ENCODE assay signal across 22 cellular contexts in genomic region chrX:13868481-13869040, GRCh38. TPM values are rescaled to one million over a fixed set of nuclear protein-coding genes. Genes with fewer than 3 reads are reported as not detected.
DNase-seq lines count a peak whose midpoint lies in the region; ATAC-seq, FAIRE-seq and TF ChIP-seq lines count a peak whose summit lies in the region.
"Had no signal": no experiment of that assay in that cellular context is flagged by ENCODE, and none has a peak within 500 bp of the region (broad histone marks: within the 10 kb centered on the region; RNA-seq: fewer than 3 reads in every experiment).

No MANE protein-coding gene starts in this region.

- FAIRE-seq in H54 (lab: Jason Lieb, UNC): no peak

- peaks cover 44% of the 10 kb centered on the region for H3K4me1 ChIP-seq in OCI-LY3 (ENCODE audit: low read length)
- H3K4me1 ChIP-seq: heart right ventricle, left lung had no signal

- H3K27me3 ChIP-seq in OCI-LY3 (ENCODE audit: low read depth, low read length): no peaks in the 10 kb centered on the region

- CTCF ChIA-PET in AG04449 (lab: Yijun Ruan, JAX): no interaction called here

- no peak overlapping the region for H2AFZ ChIP-seq in OCI-LY3 (ENCODE audit: low read depth, low read length)

- H3K4me3 ChIP-seq in AG04449 (ENCODE audit: low read depth, low read length): no peak overlapping the region
- peak overlapping the region; percentile 50 for H3K4me3 ChIP-seq in OCI-LY3 (ENCODE audit: low read length)
- H3K4me3 ChIP-seq in choroid plexus epithelial cell (ENCODE audit: low read depth, low read length): no peak overlapping the region
- H3K4me3 ChIP-seq: BLaER1 treated with 17β-estradiol and CSF1 and Interleukin-3, amounts not matched to agents 10 nM and 100 nM; heart right ventricle; left lung had no signal

- POLR2A ChIA-PET in AG04449 (lab: Yijun Ruan, JAX): no interaction called here

- no peak for TF ChIP-seq POLR2A in H54 (IDR thresholded peaks at IDR 0.05; ENCODE audit: low read depth, low read length)

- no peak overlapping the region for H3K9ac ChIP-seq in OCI-LY3 (ENCODE audit: low read length)
- H3K9ac ChIP-seq: BLaER1 treated with 17β-estradiol and CSF1 and Interleukin-3, amounts not matched to agents 10 nM and 100 nM had no signal

- no peaks in the 10 kb centered on the region for H4K20me1 ChIP-seq in OCI-LY3 (ENCODE audit: insufficient read depth, low read length)

- peak overlapping the region; percentile 68 for H3K4me2 ChIP-seq in OCI-LY3 (ENCODE audit: low read length)

- no peaks in the 10 kb centered on the region for H3K36me3 ChIP-seq in OCI-LY3 (replicated peaks; ENCODE audit: low read depth, low read length)
- H3K36me3 ChIP-seq: BLaER1 treated with 17β-estradiol and CSF1 and Interleukin-3, amounts not matched to agents 10 nM and 100 nM; heart right ventricle; left lung had no signal

- TF ChIP-seq CTCF in AG04449 (IDR thresholded peaks at IDR 0.05; ENCODE audit: insufficient read depth, low read length, missing control alignments) (no peak), OCI-LY3 (IDR thresholded peaks at IDR 0.05; ENCODE audit: low read depth, low read length) (no peak), choroid plexus epithelial cell (conservative IDR thresholded peaks at IDR 0.05; ENCODE audit: low read depth, low read length) (no peak)

- peak; percentile 31 for DNase-seq in AG04449 (ENCODE audit: low read depth, low spot score)
- peak; percentile 42 for DNase-seq in choroid plexus epithelial cell (ENCODE audit: low read depth)
- peak; percentile 74 for DNase-seq in foreskin melanocyte
- DNase-seq in T-helper 2 cell: no peak
- DNase-seq in HT-29 (ENCODE audit: low spot score): no peak
- DNase-seq in H54 (ENCODE audit: insufficient read length, low spot score): no peak
- DNase-seq: activated CD4-positive, alpha-beta memory T cell treated with anti-CD3 and anti-CD28 coated beads, Interleukin-2, amount 10 ng/mL, durations not matched to agents 7 days and 5 days; activated effector memory CD4-positive, alpha-beta T cell treated with anti-CD3 and anti-CD28 coated beads, Interleukin-2, amount 50 U/mL, for 16 hours; Calu3; erythroblast; GOT3; heart right ventricle; left lung; naive thymus-derived CD8-positive, alpha-beta T cell; NCI-H1436 treated with DMSO at 0.1 percent for 48 hours; NCI-H526 treated with DMSO at 0.1 percent for 48 hours; right cardiac atrium; stimulated activated naive CD8-positive, alpha-beta T cell treated with anti-CD3 and anti-CD28 coated beads, Interleukin-15, amount 100 ng/mL, for 72 hours had no signal

- ATAC-seq in GM19023 (IDR thresholded peaks at IDR 0.05; ENCODE audit: unreplicated experiment): no peak
- ATAC-seq: heart right ventricle; left lung; naive thymus-derived CD8-positive, alpha-beta T cell; right cardiac atrium; stimulated activated naive CD8-positive, alpha-beta T cell treated with anti-CD3 and anti-CD28 coated beads, Interleukin-15, amount 100 ng/mL, for 72 hours had no signal

- H3K79me2 ChIP-seq in OCI-LY3 (ENCODE audit: low read length): peaks cover 30% of the 10 kb centered on the region

- H3K9me3 ChIP-seq in OCI-LY3 (ENCODE audit: insufficient read depth, low read length): no peaks in the 10 kb centered on the region
- H3K9me3 ChIP-seq: BLaER1 treated with 17β-estradiol and CSF1 and Interleukin-3, amounts not matched to agents 10 nM and 100 nM; heart right ventricle; left lung had no signal

- H3K27ac ChIP-seq in OCI-LY3 (ENCODE audit: low read length): peak overlapping the region; percentile 66
- H3K27ac ChIP-seq: BLaER1 treated with 17β-estradiol and CSF1 and Interleukin-3, amounts not matched to agents 10 nM and 100 nM; heart right ventricle; left lung had no signal

RNA-seq across cellular contexts. Expression of gene GPM6B, which starts 51.7 kb away (rescaled TPM):
- total RNA-seq in HT-29 (2014; rRNA removed; shearing (Covaris generic)): not detected in 2 replicates
- total RNA-seq: A172; activated CD4-positive, alpha-beta memory T cell treated with anti-CD3 and anti-CD28 coated beads, Interleukin-2, amount 10 ng/mL, durations not matched to agents 7 days and 5 days; naive thymus-derived CD8-positive, alpha-beta T cell had no signal

Comparison
In these comparisons a context has a peak if more than half of its experiments do, and no peak if none do; other contexts are left out.
1. DNase-seq: peak in AG04449 (single experiment), choroid plexus epithelial cell (single experiment) and foreskin melanocyte (single experiment); none in T-helper 2 cell (0 of 5), HT-29 (single experiment) and H54 (single experiment).